1 cellular context compared by ENCODE assay signal in genomic region chr2:191688934-191689695, GRCh38.
TF ChIP-seq lines count a peak whose summit lies in the region.

No MANE protein-coding gene starts in this region.

TF ChIP-seq in HepG2, 621 proteins besides CTCF, POLR2A, EP300 and RAD21 (continued from another document and continues in another):
- TF ChIP-seq, protein P1, sequence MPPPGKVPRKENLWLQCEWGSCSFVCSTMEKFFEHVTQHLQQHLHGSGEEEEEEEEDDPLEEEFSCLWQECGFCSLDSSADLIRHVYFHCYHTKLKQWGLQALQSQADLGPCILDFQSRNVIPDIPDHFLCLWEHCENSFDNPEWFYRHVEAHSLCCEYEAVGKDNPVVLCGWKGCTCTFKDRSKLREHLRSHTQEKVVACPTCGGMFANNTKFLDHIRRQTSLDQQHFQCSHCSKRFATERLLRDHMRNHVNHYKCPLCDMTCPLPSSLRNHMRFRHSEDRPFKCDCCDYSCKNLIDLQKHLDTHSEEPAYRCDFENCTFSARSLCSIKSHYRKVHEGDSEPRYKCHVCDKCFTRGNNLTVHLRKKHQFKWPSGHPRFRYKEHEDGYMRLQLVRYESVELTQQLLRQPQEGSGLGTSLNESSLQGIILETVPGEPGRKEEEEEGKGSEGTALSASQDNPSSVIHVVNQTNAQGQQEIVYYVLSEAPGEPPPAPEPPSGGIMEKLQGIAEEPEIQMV (CRISPR knock-in tag; IDR thresholded peaks at IDR 0.05; ENCODE audit: low read depth) = no peak
- no peak for TF ChIP-seq MZF1 (CRISPR knock-in tag; IDR thresholded peaks at IDR 0.05; ENCODE audit: borderline replicate concordance)
- TF ChIP-seq ZBTB26 (CRISPR knock-in tag; IDR thresholded peaks at IDR 0.05; ENCODE audit: borderline replicate concordance) = no peak
- TF ChIP-seq ARID3A (IDR thresholded peaks at IDR 0.05; ENCODE audit: low read depth, low read length) = peak; percentile 84
- TF ChIP-seq, protein P2, sequence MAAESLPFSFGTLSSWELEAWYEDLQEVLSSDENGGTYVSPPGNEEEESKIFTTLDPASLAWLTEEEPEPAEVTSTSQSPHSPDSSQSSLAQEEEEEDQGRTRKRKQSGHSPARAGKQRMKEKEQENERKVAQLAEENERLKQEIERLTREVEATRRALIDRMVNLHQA (CRISPR knock-in tag; IDR thresholded peaks at IDR 0.05) = no peak
- TF ChIP-seq CBX5 (CRISPR knock-in tag; IDR thresholded peaks at IDR 0.05; ENCODE audit: borderline replicate concordance) = no peak
- TF ChIP-seq, protein P3, sequence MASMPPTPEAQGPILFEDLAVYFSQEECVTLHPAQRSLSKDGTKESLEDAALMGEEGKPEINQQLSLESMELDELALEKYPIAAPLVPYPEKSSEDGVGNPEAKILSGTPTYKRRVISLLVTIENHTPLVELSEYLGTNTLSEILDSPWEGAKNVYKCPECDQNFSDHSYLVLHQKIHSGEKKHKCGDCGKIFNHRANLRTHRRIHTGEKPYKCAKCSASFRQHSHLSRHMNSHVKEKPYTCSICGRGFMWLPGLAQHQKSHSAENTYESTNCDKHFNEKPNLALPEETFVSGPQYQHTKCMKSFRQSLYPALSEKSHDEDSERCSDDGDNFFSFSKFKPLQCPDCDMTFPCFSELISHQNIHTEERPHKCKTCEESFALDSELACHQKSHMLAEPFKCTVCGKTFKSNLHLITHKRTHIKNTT (CRISPR knock-in tag; IDR thresholded peaks at IDR 0.05) = no peak
- TF ChIP-seq, protein P4, sequence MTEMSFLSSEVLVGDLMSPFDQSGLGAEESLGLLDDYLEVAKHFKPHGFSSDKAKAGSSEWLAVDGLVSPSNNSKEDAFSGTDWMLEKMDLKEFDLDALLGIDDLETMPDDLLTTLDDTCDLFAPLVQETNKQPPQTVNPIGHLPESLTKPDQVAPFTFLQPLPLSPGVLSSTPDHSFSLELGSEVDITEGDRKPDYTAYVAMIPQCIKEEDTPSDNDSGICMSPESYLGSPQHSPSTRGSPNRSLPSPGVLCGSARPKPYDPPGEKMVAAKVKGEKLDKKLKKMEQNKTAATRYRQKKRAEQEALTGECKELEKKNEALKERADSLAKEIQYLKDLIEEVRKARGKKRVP (CRISPR knock-in tag; IDR thresholded peaks at IDR 0.05) = no peak
- TF ChIP-seq, protein P5, sequence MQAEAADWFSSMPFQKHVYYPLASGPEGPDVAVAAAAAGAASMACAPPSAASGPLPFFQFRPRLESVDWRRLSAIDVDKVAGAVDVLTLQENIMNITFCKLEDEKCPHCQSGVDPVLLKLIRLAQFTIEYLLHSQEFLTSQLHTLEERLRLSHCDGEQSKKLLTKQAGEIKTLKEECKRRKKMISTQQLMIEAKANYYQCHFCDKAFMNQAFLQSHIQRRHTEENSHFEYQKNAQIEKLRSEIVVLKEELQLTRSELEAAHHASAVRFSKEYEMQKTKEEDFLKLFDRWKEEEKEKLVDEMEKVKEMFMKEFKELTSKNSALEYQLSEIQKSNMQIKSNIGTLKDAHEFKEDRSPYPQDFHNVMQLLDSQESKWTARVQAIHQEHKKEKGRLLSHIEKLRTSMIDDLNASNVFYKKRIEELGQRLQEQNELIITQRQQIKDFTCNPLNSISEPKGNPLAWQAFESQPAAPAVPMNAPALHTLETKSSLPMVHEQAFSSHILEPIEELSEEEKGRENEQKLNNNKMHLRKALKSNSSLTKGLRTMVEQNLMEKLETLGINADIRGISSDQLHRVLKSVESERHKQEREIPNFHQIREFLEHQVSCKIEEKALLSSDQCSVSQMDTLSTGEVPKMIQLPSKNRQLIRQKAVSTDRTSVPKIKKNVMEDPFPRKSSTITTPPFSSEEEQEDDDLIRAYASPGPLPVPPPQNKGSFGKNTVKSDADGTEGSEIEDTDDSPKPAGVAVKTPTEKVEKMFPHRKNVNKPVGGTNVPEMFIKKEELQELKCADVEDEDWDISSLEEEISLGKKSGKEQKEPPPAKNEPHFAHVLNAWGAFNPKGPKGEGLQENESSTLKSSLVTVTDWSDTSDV (CRISPR knock-in tag; IDR thresholded peaks at IDR 0.05) = no peak
- peak; percentile 47 for TF ChIP-seq BCL6 (CRISPR knock-in tag; IDR thresholded peaks at IDR 0.05)
- no peak for TF ChIP-seq YEATS4 (CRISPR knock-in tag; IDR thresholded peaks at IDR 0.05; ENCODE audit: borderline replicate concordance)
- TF ChIP-seq RXRB (CRISPR knock-in tag; IDR thresholded peaks at IDR 0.05; ENCODE audit: borderline replicate concordance) = peak; percentile 31; the same call in 1 of the 2 replicates
- TF ChIP-seq AHR (CRISPR knock-in tag; IDR thresholded peaks at IDR 0.05) = no peak
- TF ChIP-seq ZNF12 (CRISPR knock-in tag; IDR thresholded peaks at IDR 0.05) = no peak
- no peak for TF ChIP-seq ZNF496 (CRISPR knock-in tag; IDR thresholded peaks at IDR 0.05; ENCODE audit: insufficient replicate concordance)
- TF ChIP-seq CCAR2 (optimal IDR thresholded peaks at IDR 0.05; ENCODE audit: low read depth, low read length) = no peak
- TF ChIP-seq NFYC (CRISPR knock-in tag; IDR thresholded peaks at IDR 0.05) = no peak
- TF ChIP-seq GABPB1 (CRISPR knock-in tag; IDR thresholded peaks at IDR 0.05) = no peak
- TF ChIP-seq, protein P6, sequence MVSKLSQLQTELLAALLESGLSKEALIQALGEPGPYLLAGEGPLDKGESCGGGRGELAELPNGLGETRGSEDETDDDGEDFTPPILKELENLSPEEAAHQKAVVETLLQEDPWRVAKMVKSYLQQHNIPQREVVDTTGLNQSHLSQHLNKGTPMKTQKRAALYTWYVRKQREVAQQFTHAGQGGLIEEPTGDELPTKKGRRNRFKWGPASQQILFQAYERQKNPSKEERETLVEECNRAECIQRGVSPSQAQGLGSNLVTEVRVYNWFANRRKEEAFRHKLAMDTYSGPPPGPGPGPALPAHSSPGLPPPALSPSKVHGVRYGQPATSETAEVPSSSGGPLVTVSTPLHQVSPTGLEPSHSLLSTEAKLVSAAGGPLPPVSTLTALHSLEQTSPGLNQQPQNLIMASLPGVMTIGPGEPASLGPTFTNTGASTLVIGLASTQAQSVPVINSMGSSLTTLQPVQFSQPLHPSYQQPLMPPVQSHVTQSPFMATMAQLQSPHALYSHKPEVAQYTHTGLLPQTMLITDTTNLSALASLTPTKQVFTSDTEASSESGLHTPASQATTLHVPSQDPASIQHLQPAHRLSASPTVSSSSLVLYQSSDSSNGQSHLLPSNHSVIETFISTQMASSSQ (IDR thresholded peaks at IDR 0.05; ENCODE audit: low read depth) = peak; percentile 51
- TF ChIP-seq, protein P6 (CRISPR knock-in tag; IDR thresholded peaks at IDR 0.05; ENCODE audit: borderline replicate concordance) = no peak
- TF ChIP-seq ZNF274 (CRISPR knock-in tag; IDR thresholded peaks at IDR 0.05) = no peak
- no peak for TF ChIP-seq ELF4 (CRISPR knock-in tag; IDR thresholded peaks at IDR 0.05; ENCODE audit: borderline replicate concordance)
- no peak for TF ChIP-seq ELF1 (CRISPR knock-in tag; IDR thresholded peaks at IDR 0.05)
- no peak for TF ChIP-seq NR3C1 (CRISPR knock-in tag; IDR thresholded peaks at IDR 0.05)
- TF ChIP-seq ZNF292 (CRISPR knock-in tag; IDR thresholded peaks at IDR 0.05; ENCODE audit: borderline replicate concordance, low read depth) = no peak
- TF ChIP-seq THAP11 (CRISPR knock-in tag; IDR thresholded peaks at IDR 0.05) = no peak
- no peak for TF ChIP-seq BORCS8-MEF2B (CRISPR knock-in tag; IDR thresholded peaks at IDR 0.05)
- TF ChIP-seq ONECUT2 (CRISPR knock-in tag; IDR thresholded peaks at IDR 0.05) = no peak
- no peak for TF ChIP-seq PHF21A (CRISPR knock-in tag; IDR thresholded peaks at IDR 0.05)
- TF ChIP-seq, protein P7, sequence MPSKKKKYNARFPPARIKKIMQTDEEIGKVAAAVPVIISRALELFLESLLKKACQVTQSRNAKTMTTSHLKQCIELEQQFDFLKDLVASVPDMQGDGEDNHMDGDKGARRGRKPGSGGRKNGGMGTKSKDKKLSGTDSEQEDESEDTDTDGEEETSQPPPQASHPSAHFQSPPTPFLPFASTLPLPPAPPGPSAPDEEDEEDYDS (CRISPR knock-in tag; IDR thresholded peaks at IDR 0.05) = no peak
- no peak for TF ChIP-seq ZNF614 (CRISPR knock-in tag; IDR thresholded peaks at IDR 0.05; ENCODE audit: borderline replicate concordance)
- no peak for TF ChIP-seq CREB1 (IDR thresholded peaks at IDR 0.05)
- TF ChIP-seq CREB1 (CRISPR knock-in tag; IDR thresholded peaks at IDR 0.05) = 0 out of 2 replicates have a peak, but pooled peaks have one; percentile 49
- no peak for TF ChIP-seq FOXA1 (IDR thresholded peaks at IDR 0.05)
- 0 out of 2 replicates have a peak, but pooled peaks have one; percentile 24 for TF ChIP-seq FOXA1 (CRISPR knock-in tag; IDR thresholded peaks at IDR 0.05)
- no peak for TF ChIP-seq FOXP1 (IDR thresholded peaks at IDR 0.05)
- peak; percentile 45; the same call in 1 of the 2 replicates for TF ChIP-seq FOXP1 (CRISPR knock-in tag; IDR thresholded peaks at IDR 0.05)
- TF ChIP-seq XBP1 (CRISPR knock-in tag; IDR thresholded peaks at IDR 0.05) = no peak
- no peak for TF ChIP-seq ATF3 (CRISPR knock-in tag; IDR thresholded peaks at IDR 0.05)
- no peak for TF ChIP-seq NCOA5 (CRISPR knock-in tag; IDR thresholded peaks at IDR 0.05)
- TF ChIP-seq ZKSCAN8 (CRISPR knock-in tag; IDR thresholded peaks at IDR 0.05; ENCODE audit: borderline replicate concordance) = peak; percentile 29; the same call in 1 of the 2 replicates
- no peak for TF ChIP-seq ZSCAN25 (CRISPR knock-in tag; IDR thresholded peaks at IDR 0.05)
- no peak for TF ChIP-seq TEF (CRISPR knock-in tag; IDR thresholded peaks at IDR 0.05)
- TF ChIP-seq CEBPZ (IDR thresholded peaks at IDR 0.05; ENCODE audit: low read length) = no peak
- TF ChIP-seq RNF2 (conservative IDR thresholded peaks at IDR 0.05; ENCODE audit: low read depth) = no peak
- no peak for TF ChIP-seq KLF12 (CRISPR knock-in tag; IDR thresholded peaks at IDR 0.05; ENCODE audit: borderline replicate concordance)
- no peak for TF ChIP-seq ZSCAN30 (CRISPR knock-in tag; IDR thresholded peaks at IDR 0.05)
